ENCODE assay signal across 16 cellular contexts in genomic region chr5:126805108-126805507, GRCh38. TPM values are rescaled to one million over a fixed set of nuclear protein-coding genes. Genes with fewer than 3 reads are reported as not detected.
DNase-seq lines count a peak whose midpoint lies in the region; ATAC-seq and TF ChIP-seq lines count a peak whose summit lies in the region.
"Had no signal": no experiment of that assay in that cellular context is flagged by ENCODE, and none has a peak within 500 bp of the region (broad histone marks: within the 10 kb centered on the region; RNA-seq: fewer than 3 reads in every experiment).

No MANE protein-coding gene starts in this region.

- H3K4me1 ChIP-seq in adipocyte (ENCODE audit: control insufficient read depth, insufficient read depth, low read length), result peaks cover 15% of the 10 kb centered on the region
- no peaks in the 10 kb centered on the region for H3K4me1 ChIP-seq in right lobe of liver
- no peaks in the 10 kb centered on the region for H3K4me1 ChIP-seq in prostate gland (replicated peaks)
- H3K4me1 ChIP-seq: psoas muscle had no signal

- DNase-seq in AG08396 (ENCODE audit: low spot score) (peak; percentile 33), GM03348 (ENCODE audit: low spot score) (peak; percentile 69), adipocyte (ENCODE audit: low read depth) (peak; percentile 79), iris pigment epithelial cell (ENCODE audit: low read depth) (peak; percentile 59), right lobe of liver (no peak), prostate gland (ENCODE audit: low spot score) (no peak), WTC11 (ENCODE audit: low spot score) (no peak)
- DNase-seq: cerebellar nuclear complex; GOT3; immature natural killer cell; NCI-H1105; NCI-H446; psoas muscle; stimulated activated CD4-positive, alpha-beta T cell treated with anti-CD3 and anti-CD28 coated beads, Interleukin-4, amount 100 ng/mL, for 4 hours had no signal

- H3K27me3 Mint-ChIP-seq in WTC11 (ENCODE audit: low read depth), result no peaks in the 10 kb centered on the region

- 66% methylated on average over 2 of the region's 2 CpGs for WGBS in right lobe of liver (ENCODE audit: insufficient coverage, low coverage, low lambda C conversion rate, missing lambda C conversion rate)
- 47% methylated on average over 2 of the region's 2 CpGs for WGBS in prostate gland

- H3K36me3 Mint-ChIP-seq in WTC11, result peaks cover 45% of the 10 kb centered on the region

- H3K27ac ChIP-seq in right lobe of liver (no peak overlapping the region), prostate gland (no peak overlapping the region)
- H3K27ac ChIP-seq: psoas muscle, RWPE1 had no signal

- POLR2A ChIA-PET in WTC11 (lab: Charles Lee), result interaction anchor here (1.3 kb wide), 1 partner anchor 28 kb away, joined by 4 read pairs; the partner anchor contains the start of gene LMNB1

- H3K4me1 Mint-ChIP-seq in WTC11, result peaks cover 6% of the 10 kb centered on the region

- ATAC-seq in right lobe of liver (no peak), GM21723 (IDR thresholded peaks at IDR 0.05; ENCODE audit: unreplicated experiment) (no peak), WTC11 (no peak)
- ATAC-seq: psoas muscle had no signal

- H3K36me3 ChIP-seq in adipocyte (ENCODE audit: control insufficient read depth, insufficient read depth, low read length, severe bottlenecking), result no peaks in the 10 kb centered on the region
- no peaks in the 10 kb centered on the region for H3K36me3 ChIP-seq in right lobe of liver
- no peaks in the 10 kb centered on the region for H3K36me3 ChIP-seq in prostate gland

- CTCF ChIA-PET in WTC11 (lab: Charles Lee), result no interaction called here

- H3K9me3 ChIP-seq in adipocyte (ENCODE audit: control insufficient read depth, low read length) (no peaks in the 10 kb centered on the region), right lobe of liver (no peaks in the 10 kb centered on the region), prostate gland (no peaks in the 10 kb centered on the region)
- H3K9me3 ChIP-seq: psoas muscle had no signal

- H3K4me3 ChIP-seq in adipocyte (ENCODE audit: low read length) (peak overlapping the region; percentile 45), right lobe of liver (no peak overlapping the region), prostate gland (no peak overlapping the region)
- H3K4me3 ChIP-seq: psoas muscle had no signal

- H3K27me3 ChIP-seq in adipocyte (replicated peaks; ENCODE audit: control insufficient read depth, insufficient read depth, low read length) (no peaks in the 10 kb centered on the region), right lobe of liver (no peaks in the 10 kb centered on the region), prostate gland (replicated peaks; ENCODE audit: insufficient read depth) (no peaks in the 10 kb centered on the region)

- TF ChIP-seq CTCF in right lobe of liver (IDR thresholded peaks at IDR 0.05) (no peak), prostate gland (IDR thresholded peaks at IDR 0.05) (no peak), WTC11 (IDR thresholded peaks at IDR 0.05) (no peak)

- no peaks in the 10 kb centered on the region for H3K9me3 Mint-ChIP-seq in WTC11
- H3K9me3 Mint-ChIP-seq: immature natural killer cell had no signal

- H3K27ac Mint-ChIP-seq in WTC11, result no peak overlapping the region

- intact Hi-C loops in right lobe of liver (cut with DNase I), result no loop called here
- intact Hi-C loops in prostate gland (cut with DNase I), result no loop called here

- no peak overlapping the region for H3K4me3 Mint-ChIP-seq in WTC11
- H3K4me3 Mint-ChIP-seq: immature natural killer cell had no signal

- TF ChIP-seq POLR2A in right lobe of liver (IDR thresholded peaks at IDR 0.05) (no peak), prostate gland (IDR thresholded peaks at IDR 0.05) (no peak)

- H3K9ac ChIP-seq in adipocyte (ENCODE audit: low read length), result no peak overlapping the region

TF ChIP-seq in WTC11, 78 proteins besides CTCF, POLR2A, EP300 and RAD21 (continues in another document):
- no peak for TF ChIP-seq OVOL2 (CRISPR knock-in tag; IDR thresholded peaks at IDR 0.05; ENCODE audit: borderline replicate concordance)
- no peak for TF ChIP-seq MYBL2 (CRISPR knock-in tag; IDR thresholded peaks at IDR 0.05)
- TF ChIP-seq ZNF121 (CRISPR knock-in tag; IDR thresholded peaks at IDR 0.05), result no peak
- TF ChIP-seq, protein P1, sequence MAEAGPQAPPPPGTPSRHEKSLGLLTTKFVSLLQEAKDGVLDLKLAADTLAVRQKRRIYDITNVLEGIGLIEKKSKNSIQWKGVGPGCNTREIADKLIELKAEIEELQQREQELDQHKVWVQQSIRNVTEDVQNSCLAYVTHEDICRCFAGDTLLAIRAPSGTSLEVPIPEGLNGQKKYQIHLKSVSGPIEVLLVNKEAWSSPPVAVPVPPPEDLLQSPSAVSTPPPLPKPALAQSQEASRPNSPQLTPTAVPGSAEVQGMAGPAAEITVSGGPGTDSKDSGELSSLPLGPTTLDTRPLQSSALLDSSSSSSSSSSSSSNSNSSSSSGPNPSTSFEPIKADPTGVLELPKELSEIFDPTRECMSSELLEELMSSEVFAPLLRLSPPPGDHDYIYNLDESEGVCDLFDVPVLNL (CRISPR knock-in tag; IDR thresholded peaks at IDR 0.05; ENCODE audit: borderline replicate concordance, low read depth), result no peak
- TF ChIP-seq ZNF219 (CRISPR knock-in tag; IDR thresholded peaks at IDR 0.05; ENCODE audit: borderline replicate concordance), result no peak
- no peak for TF ChIP-seq NR2C2 (CRISPR knock-in tag; IDR thresholded peaks at IDR 0.05)
- no peak for TF ChIP-seq ZNF423 (CRISPR knock-in tag; IDR thresholded peaks at IDR 0.05)
- TF ChIP-seq JAZF1 (CRISPR knock-in tag; IDR thresholded peaks at IDR 0.05), result no peak
- TF ChIP-seq CBFB (CRISPR knock-in tag; IDR thresholded peaks at IDR 0.05; ENCODE audit: low read depth), result no peak
- TF ChIP-seq SMAD4 (CRISPR knock-in tag; IDR thresholded peaks at IDR 0.05), result no peak
- TF ChIP-seq E2F5 (CRISPR knock-in tag; IDR thresholded peaks at IDR 0.05), result no peak
- TF ChIP-seq MAX (CRISPR knock-in tag; IDR thresholded peaks at IDR 0.05), result no peak
- TF ChIP-seq, protein P2, sequence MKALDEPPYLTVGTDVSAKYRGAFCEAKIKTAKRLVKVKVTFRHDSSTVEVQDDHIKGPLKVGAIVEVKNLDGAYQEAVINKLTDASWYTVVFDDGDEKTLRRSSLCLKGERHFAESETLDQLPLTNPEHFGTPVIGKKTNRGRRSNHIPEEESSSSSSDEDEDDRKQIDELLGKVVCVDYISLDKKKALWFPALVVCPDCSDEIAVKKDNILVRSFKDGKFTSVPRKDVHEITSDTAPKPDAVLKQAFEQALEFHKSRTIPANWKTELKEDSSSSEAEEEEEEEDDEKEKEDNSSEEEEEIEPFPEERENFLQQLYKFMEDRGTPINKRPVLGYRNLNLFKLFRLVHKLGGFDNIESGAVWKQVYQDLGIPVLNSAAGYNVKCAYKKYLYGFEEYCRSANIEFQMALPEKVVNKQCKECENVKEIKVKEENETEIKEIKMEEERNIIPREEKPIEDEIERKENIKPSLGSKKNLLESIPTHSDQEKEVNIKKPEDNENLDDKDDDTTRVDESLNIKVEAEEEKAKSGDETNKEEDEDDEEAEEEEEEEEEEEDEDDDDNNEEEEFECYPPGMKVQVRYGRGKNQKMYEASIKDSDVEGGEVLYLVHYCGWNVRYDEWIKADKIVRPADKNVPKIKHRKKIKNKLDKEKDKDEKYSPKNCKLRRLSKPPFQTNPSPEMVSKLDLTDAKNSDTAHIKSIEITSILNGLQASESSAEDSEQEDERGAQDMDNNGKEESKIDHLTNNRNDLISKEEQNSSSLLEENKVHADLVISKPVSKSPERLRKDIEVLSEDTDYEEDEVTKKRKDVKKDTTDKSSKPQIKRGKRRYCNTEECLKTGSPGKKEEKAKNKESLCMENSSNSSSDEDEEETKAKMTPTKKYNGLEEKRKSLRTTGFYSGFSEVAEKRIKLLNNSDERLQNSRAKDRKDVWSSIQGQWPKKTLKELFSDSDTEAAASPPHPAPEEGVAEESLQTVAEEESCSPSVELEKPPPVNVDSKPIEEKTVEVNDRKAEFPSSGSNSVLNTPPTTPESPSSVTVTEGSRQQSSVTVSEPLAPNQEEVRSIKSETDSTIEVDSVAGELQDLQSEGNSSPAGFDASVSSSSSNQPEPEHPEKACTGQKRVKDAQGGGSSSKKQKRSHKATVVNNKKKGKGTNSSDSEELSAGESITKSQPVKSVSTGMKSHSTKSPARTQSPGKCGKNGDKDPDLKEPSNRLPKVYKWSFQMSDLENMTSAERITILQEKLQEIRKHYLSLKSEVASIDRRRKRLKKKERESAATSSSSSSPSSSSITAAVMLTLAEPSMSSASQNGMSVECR (CRISPR knock-in tag; IDR thresholded peaks at IDR 0.05; ENCODE audit: borderline replicate concordance), result no peak

RNA-seq across cellular contexts. Expression of gene LMNB1, which starts 28.2 kb away (rescaled TPM):
- total RNA-seq in right lobe of liver (10 to 100 TPM in 1 of 6 experiments, 1 to 10 TPM in 5; 3.3 to 13.3 (median 7.1) TPM), prostate gland (10 to 100 TPM; 11.5 to 12.2 TPM), WTC11 (2021) (220 to 233 TPM (median 223 TPM) in 3 replicates)

Comparison
In these comparisons a context has a peak if more than half of its experiments do, and no peak if none do; other contexts are left out.
1. DNase-seq: peak in AG08396 (single experiment), GM03348 (single experiment), adipocyte (single experiment) and iris pigment epithelial cell (single experiment); none in right lobe of liver (0 of 3), prostate gland (single experiment) and WTC11 (single experiment).
2. RNA of gene LMNB1, which starts 28.2 kb away (total RNA-seq): 220 to 233 TPM in WTC11; 11.5 to 12.2 TPM in prostate gland and 3.3 to 13.3 TPM in right lobe of liver; every median in the first group is over 10 times any median in the second.